Comparison of ENCODE assay signal across 23 cellular contexts in the genomic region with DNA sequence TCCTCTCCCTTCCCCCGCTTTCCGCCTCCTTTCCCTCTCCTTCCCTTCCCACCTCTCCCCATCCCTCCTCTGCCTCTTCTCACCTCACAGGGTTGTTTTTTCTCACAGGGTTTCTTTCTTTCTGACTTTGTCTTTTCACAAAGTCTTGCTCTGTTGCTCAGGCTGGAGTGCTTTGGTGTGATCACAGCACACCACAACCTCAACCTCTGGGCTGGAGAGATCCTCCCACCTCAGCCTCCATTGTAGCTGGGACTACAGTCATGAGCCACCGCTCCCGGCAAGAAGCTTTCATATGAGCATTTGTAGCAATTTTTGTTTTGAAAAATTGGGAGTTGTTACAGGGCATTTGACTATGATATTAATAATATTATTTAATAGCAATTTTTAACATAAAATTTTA. TPM values are rescaled to one million over a fixed set of nuclear protein-coding genes. Genes with fewer than 3 reads are reported as not detected.
DNase-seq lines count a peak whose midpoint lies in the region; ATAC-seq, FAIRE-seq and TF ChIP-seq lines count a peak whose summit lies in the region.
"Had no signal": no experiment of that assay in that cellular context is flagged by ENCODE, and none has a peak within 500 bp of the region (broad histone marks: within the 10 kb centered on the region; RNA-seq: fewer than 3 reads in every experiment).

No MANE protein-coding gene starts in this region.

- H3K4me3 ChIP-seq in HepG2 (replicated peaks in 1 of 3; ENCODE audit: insufficient read depth in 1 of 3, low read depth in 2 of 3, low read length in 3 of 3) (no peak overlapping the region), right lobe of liver (no peak overlapping the region), PC-9 (no peak overlapping the region), tibial nerve (no peak overlapping the region), tibial artery (no peak overlapping the region)
- H3K4me3 ChIP-seq: BLaER1 treated with 17β-estradiol and CSF1 and Interleukin-3, amounts not matched to agents 10 nM and 100 nM; SJSA1 had no signal

- no TSS peak for BruUV-seq in HepG2 (replicated peaks; lab: Mats Ljungman, UMichigan)
- TSS peak; percentile 3 for BruUV-seq in PC-9 (replicated peaks; lab: Mats Ljungman, UMichigan)

- no peaks in the 10 kb centered on the region for H3K9me3 Mint-ChIP-seq in nephron progenitor cell
- H3K9me3 Mint-ChIP-seq: CD4-positive, alpha-beta T cell had no signal

- peaks cover 17% of the 10 kb centered on the region for H3K4me1 Mint-ChIP-seq in nephron progenitor cell

- H3K4me2 ChIP-seq in HepG2 (ENCODE audit: low read depth, low read length) (no peak overlapping the region), PC-9 (no peak overlapping the region)

- H3K4me3 Mint-ChIP-seq in nephron progenitor cell = no peak overlapping the region
- H3K4me3 Mint-ChIP-seq: CD4-positive, alpha-beta T cell had no signal

- no peaks in the 10 kb centered on the region for H3K9me3 ChIP-seq in HepG2 (ENCODE audit: low read length)
- H3K9me3 ChIP-seq in right lobe of liver = no peaks in the 10 kb centered on the region
- H3K9me3 ChIP-seq in PC-9 (ENCODE audit: insufficient read depth, low read depth) = no peaks in the 10 kb centered on the region
- H3K9me3 ChIP-seq in tibial nerve = no peaks in the 10 kb centered on the region
- no peaks in the 10 kb centered on the region for H3K9me3 ChIP-seq in tibial artery
- H3K9me3 ChIP-seq: SJSA1 had no signal

- H3K27me3 Mint-ChIP-seq in nephron progenitor cell (ENCODE audit: low read depth, poor library complexity) = no peaks in the 10 kb centered on the region
- H3K27me3 Mint-ChIP-seq: CD4-positive, alpha-beta T cell had no signal

- intact Hi-C loops in HepG2 (cut with micrococcal nuclease; ENCODE audit: unreplicated experiment) = no loop called here
- intact Hi-C loops in right lobe of liver (cut with DNase I) = no loop called here
- intact Hi-C loops in PC-9 (cut with micrococcal nuclease; ENCODE audit: unreplicated experiment) = no loop called here
- intact Hi-C loops in tibial artery (cut with DNase I; ENCODE audit: low total_unique reads) = no loop called here

- H3K9ac ChIP-seq in HepG2 (ENCODE audit: insufficient read depth, low read depth, low read length) = no peak overlapping the region
- H3K9ac ChIP-seq: BLaER1 treated with 17β-estradiol and CSF1 and Interleukin-3, amounts not matched to agents 10 nM and 100 nM had no signal

- no peaks in the 10 kb centered on the region for H3K9me2 ChIP-seq in PC-9 (ENCODE audit: insufficient read depth)

- peak; percentile 26; the same call in 1 of the 3 replicates for ATAC-seq in HepG2
- no peak for ATAC-seq in right lobe of liver

- CTCF ChIA-PET in HepG2 (lab: Yijun Ruan, JAX; ENCODE audit: low intra/inter-chr PET ratio, low total read pairs) (interaction anchor here (1.4 kb wide), 1 partner anchor 10 kb away, joined by 3 read pairs; no protein-coding TSS in a partner anchor), PC-9 (lab: Charles Lee) (no interaction called here)

- TF ChIP-seq EP300 in HepG2 (IDR thresholded peaks at IDR 0.05; ENCODE audit: low read depth in 2 of 2, low read length in 2 of 2) (no peak), HepG2 (CRISPR knock-in tag; IDR thresholded peaks at IDR 0.05; ENCODE audit: borderline replicate concordance) (no peak), tibial nerve (IDR thresholded peaks at IDR 0.05) (no peak)

- H3K79me2 ChIP-seq in HepG2 (ENCODE audit: insufficient read depth, low read length) (peaks cover 77% of the 10 kb centered on the region), PC-9 (ENCODE audit: low read depth) (peaks cover 76% of the 10 kb centered on the region)

- H3K36me3 ChIP-seq in HepG2 (replicated peaks in 1 of 2; ENCODE audit: control insufficient read depth in 1 of 2, insufficient read depth in 2 of 2, low read length in 2 of 2) = peaks cover 0 to 20% of the 10 kb centered on the region in 2 experiments; a peak in 3 of 5 replicates
- no peaks in the 10 kb centered on the region for H3K36me3 ChIP-seq in right lobe of liver
- peaks cover 46% of the 10 kb centered on the region for H3K36me3 ChIP-seq in PC-9 (ENCODE audit: low read depth)
- no peaks in the 10 kb centered on the region for H3K36me3 ChIP-seq in tibial nerve
- H3K36me3 ChIP-seq in tibial artery = no peaks in the 10 kb centered on the region

- TF ChIP-seq POLR2A in HepG2 (IDR thresholded peaks at IDR 0.05; ENCODE audit: insufficient read depth in 1 of 2, low read depth in 2 of 2, low read length in 2 of 2) = no peak
- TF ChIP-seq POLR2A in right lobe of liver (IDR thresholded peaks at IDR 0.05) = no peak
- no peak for TF ChIP-seq POLR2A in tibial nerve (IDR thresholded peaks at IDR 0.05)

- H3K27ac Mint-ChIP-seq in nephron progenitor cell = peak overlapping the region; percentile 67
- H3K27ac Mint-ChIP-seq: CD4-positive, alpha-beta T cell had no signal

- H3K27ac ChIP-seq in HepG2 (ENCODE audit: extremely low read length, insufficient read depth, low read length) (no peak overlapping the region), right lobe of liver (no peak overlapping the region), PC-9 (0 out of 2 replicates have a peak overlapping the region, but pooled peaks have one; percentile 42), tibial nerve (no peak overlapping the region), tibial artery (no peak overlapping the region)
- H3K27ac ChIP-seq: SJSA1 had no signal

- no peaks in the 10 kb centered on the region for H3K27me3 ChIP-seq in HepG2 (ENCODE audit: control insufficient read depth in 1 of 2, insufficient read depth in 2 of 2, low read length in 2 of 2)
- no peaks in the 10 kb centered on the region for H3K27me3 ChIP-seq in right lobe of liver
- no peaks in the 10 kb centered on the region for H3K27me3 ChIP-seq in PC-9 (ENCODE audit: insufficient read depth, low read depth)
- H3K27me3 ChIP-seq in tibial nerve = no peaks in the 10 kb centered on the region
- H3K27me3 ChIP-seq in tibial artery = no peaks in the 10 kb centered on the region
- H3K27me3 ChIP-seq: BLaER1 treated with 17β-estradiol and CSF1 and Interleukin-3, amounts not matched to agents 10 nM and 100 nM; SJSA1 had no signal

- peaks cover 76% of the 10 kb centered on the region for H4K20me1 ChIP-seq in HepG2 (ENCODE audit: insufficient read depth, low read length)
- peaks cover 70% of the 10 kb centered on the region for H4K20me1 ChIP-seq in PC-9 (ENCODE audit: insufficient read depth)

- H2AFZ ChIP-seq in HepG2 (ENCODE audit: low read length) = no peak overlapping the region
- H2AFZ ChIP-seq in PC-9 = no peak overlapping the region

- WGBS in HepG2 (ENCODE audit: low lambda C conversion rate) = 97% methylated on average over 4 of the region's 4 CpGs
- WGBS in right lobe of liver (ENCODE audit: insufficient coverage, low coverage, low lambda C conversion rate, missing lambda C conversion rate) = 88% methylated on average over 4 of the region's 4 CpGs
- WGBS in tibial nerve, 2 donors = 96 to 99% methylated on average over 4 of the region's 4 CpGs

- H3F3A ChIP-seq in PC-9 (ENCODE audit: insufficient read depth, low read depth) = peaks cover 55% of the 10 kb centered on the region

- no peak for TF ChIP-seq RAD21 in HepG2 (CRISPR knock-in tag; IDR thresholded peaks at IDR 0.05)

- in situ Hi-C loops in HepG2 (cut with HindIII; ENCODE audit: extremely low pct_ligation_motif_present, low pct_unique_long_range_greater_than_20kb) = no loop called here

- TF ChIP-seq CTCF in HepG2 (CRISPR knock-in tag; IDR thresholded peaks at IDR 0.05) (no peak), right lobe of liver (IDR thresholded peaks at IDR 0.05) (no peak), PC-9 (conservative IDR thresholded peaks at IDR 0.05) (no peak), nephron progenitor cell (IDR thresholded peaks at IDR 0.05) (no peak), tibial nerve (IDR thresholded peaks at IDR 0.05) (no peak), tibial artery (IDR thresholded peaks at IDR 0.05) (no peak)

- POLR2A ChIA-PET in HepG2 (lab: Yijun Ruan, JAX) (no interaction called here), PC-9 (lab: Charles Lee; ENCODE audit: unreplicated experiment) (no interaction called here)

- peaks cover 53% of the 10 kb centered on the region for H3K36me3 Mint-ChIP-seq in nephron progenitor cell (ENCODE audit: low read depth)

- DNase-seq in HepG2 (ENCODE audit: low spot score) (no peak), right lobe of liver (no peak), PC-9 (no peak), nephron progenitor cell (no peak), iPS-NIHi7 (ENCODE audit: extremely low spot score) (no peak), COLO668 (lab: John Stamatoyannopoulos, UW; ENCODE audit: unreplicated experiment) (no peak), tibial nerve (ENCODE audit: low spot score in 2 of 2) (no peak), tibial artery (no peak)
- DNase-seq: AML-193; CD4-positive, alpha-beta T cell; COR-L47; DMS53; H7; NCI-H1092; NCI-H1417 treated with DMSO at 0.1 percent for 48 hours; NCI-H1694 treated with DMSO at 0.1 percent for 48 hours; NCI-H2081 treated with DMSO at 0.1 percent for 48 hours; NCI-H2171; NCI-H226; NCI-H510A had no signal

- FAIRE-seq in HepG2 (lab: Jason Lieb, UNC) = no peak
- FAIRE-seq: A204.1 had no signal

- peaks cover 77% of the 10 kb centered on the region for H3K4me1 ChIP-seq in HepG2 (ENCODE audit: insufficient read depth, low read length)
- H3K4me1 ChIP-seq in right lobe of liver = peaks cover 0 to 24% (median 4%) of the 10 kb centered on the region in 4 donors
- peaks cover 31% of the 10 kb centered on the region for H3K4me1 ChIP-seq in PC-9 (replicated peaks; ENCODE audit: insufficient read depth)
- peaks cover 0 to 35% (median 6%) of the 10 kb centered on the region in 4 donors for H3K4me1 ChIP-seq in tibial nerve
- peaks cover 0 to 47% (median 10%) of the 10 kb centered on the region in 4 donors for H3K4me1 ChIP-seq in tibial artery

RNA-seq across cellular contexts. Expression of a gene that starts 32.9 kb away (rescaled TPM):
- total RNA-seq in HepG2 (2016; rRNA removed; fragmentation: Illumina TruSeq; extraction: Trizol) (168 and 305 TPM in 2 replicates), right lobe of liver (10 to 100 TPM; 31.1 to 73.0 (median 49.9) TPM), PC-9 (2021) (300 and 446 TPM in 2 replicates), tibial nerve (10 to 100 TPM; 38.4 to 57.3 (median 53.5) TPM)
- 76.3 and 94.9 TPM in 2 replicates for total RNA-seq in HepG2 (2016; cell fraction: cytosol; rRNA removed; fragmentation: Illumina TruSeq; extraction: Trizol; ENCODE audit: low read depth)
- total RNA-seq in HepG2 (2016; cell fraction: insoluble cytoplasmic fraction; rRNA removed; fragmentation: Illumina TruSeq; extraction: Trizol) = 169 and 295 TPM in 2 replicates
- total RNA-seq in HepG2 (2016; cell fraction: membrane; rRNA removed; fragmentation: Illumina TruSeq; extraction: Trizol) = 55.2 and 64.8 TPM in 2 replicates
- 307 and 341 TPM in 2 replicates for total RNA-seq in HepG2 (2016; cell fraction: nucleus; rRNA removed; fragmentation: Illumina TruSeq; extraction: Trizol)
- polyA plus RNA-seq in HepG2 (2011; rRNA removed) = 365 and 432 TPM in 2 replicates
- polyA plus RNA-seq in HepG2 (2011; cell fraction: cytosol; rRNA removed) = 235 and 319 TPM in 2 replicates
- polyA plus RNA-seq in HepG2 (2011; cell fraction: nucleus; rRNA removed) = 101 and 136 TPM in 2 replicates
- 299 and 342 TPM in 2 replicates for polyA plus RNA-seq in HepG2 (2012)
- polyA plus RNA-seq in HepG2 (2016; cell fraction: cytosol; fragmentation: Illumina TruSeq; extraction: Trizol; ENCODE audit: low read depth) = 9.3 and 12.3 TPM in 2 replicates
- polyA plus RNA-seq in HepG2 (2016; cell fraction: insoluble cytoplasmic fraction; fragmentation: Illumina TruSeq; extraction: Trizol; ENCODE audit: low read depth) = 107 and 108 TPM in 2 replicates
- 14.4 and 18.9 TPM in 2 replicates for polyA plus RNA-seq in HepG2 (2016; cell fraction: membrane; fragmentation: Illumina TruSeq; extraction: Trizol; ENCODE audit: low read depth)
- polyA plus RNA-seq in HepG2 (2016; cell fraction: nucleus; fragmentation: Illumina TruSeq; extraction: Trizol; ENCODE audit: insufficient read depth, low read depth) = 272 TPM in 2 replicates
- 80.5 and 445 TPM in 2 replicates for polyA minus RNA-seq in HepG2 (2011; rRNA and poly(A)+ RNA removed; ENCODE audit: low replicate concordance)
- 370 and 593 TPM in 2 replicates for polyA minus RNA-seq in HepG2 (2011; cell fraction: cytosol; rRNA and poly(A)+ RNA removed)
- polyA minus RNA-seq in HepG2 (2011; cell fraction: nucleus; rRNA and poly(A)+ RNA removed) = 667 and 745 TPM in 2 replicates
